In the genomic region with DNA sequence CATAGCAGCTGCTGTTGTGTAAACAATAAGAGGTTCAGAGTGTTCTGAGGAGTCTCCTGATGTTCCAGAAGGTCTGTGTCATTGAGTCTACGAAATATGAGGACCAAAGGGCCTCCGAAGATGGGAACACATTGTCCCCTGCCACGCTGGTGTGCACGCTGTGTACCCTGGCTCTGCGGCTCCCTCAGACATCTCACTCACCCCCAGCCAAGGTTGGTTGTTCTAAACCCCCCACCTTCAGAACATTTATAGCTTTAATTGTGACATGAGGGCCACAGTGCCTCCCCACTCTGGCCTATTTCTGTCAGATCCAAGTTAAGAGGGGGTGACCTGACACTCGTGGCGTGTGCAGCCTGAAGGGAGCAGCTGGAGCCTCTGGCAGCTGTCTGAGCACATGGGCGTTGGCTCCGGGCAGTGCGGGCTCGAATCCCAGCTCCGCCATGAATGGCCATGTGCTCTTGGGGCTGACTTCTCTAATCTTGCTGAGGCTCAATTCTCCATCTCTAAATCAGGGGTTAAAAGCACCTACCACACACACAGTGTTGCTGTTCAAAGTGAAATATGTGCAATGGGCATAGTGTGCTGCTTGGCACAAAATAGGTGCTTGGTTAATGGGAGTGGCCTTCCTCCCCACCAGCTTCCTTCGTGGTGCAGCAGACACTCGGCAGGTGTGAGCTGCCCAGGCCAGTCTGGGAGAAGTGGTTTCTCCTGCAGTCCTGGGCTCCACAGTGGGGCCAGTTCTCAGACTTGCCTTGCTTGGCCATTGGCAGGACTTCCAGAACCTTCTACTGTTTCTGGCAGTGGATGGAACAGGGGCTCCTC, we compare ENCODE assay signal across 1 cellular context.
TF ChIP-seq lines count a peak whose summit lies in the region.

No MANE protein-coding gene starts in this region.

TF ChIP-seq in K562, 482 proteins besides CTCF, POLR2A, EP300 and RAD21 (continued from another document):
- TF ChIP-seq, protein P1, sequence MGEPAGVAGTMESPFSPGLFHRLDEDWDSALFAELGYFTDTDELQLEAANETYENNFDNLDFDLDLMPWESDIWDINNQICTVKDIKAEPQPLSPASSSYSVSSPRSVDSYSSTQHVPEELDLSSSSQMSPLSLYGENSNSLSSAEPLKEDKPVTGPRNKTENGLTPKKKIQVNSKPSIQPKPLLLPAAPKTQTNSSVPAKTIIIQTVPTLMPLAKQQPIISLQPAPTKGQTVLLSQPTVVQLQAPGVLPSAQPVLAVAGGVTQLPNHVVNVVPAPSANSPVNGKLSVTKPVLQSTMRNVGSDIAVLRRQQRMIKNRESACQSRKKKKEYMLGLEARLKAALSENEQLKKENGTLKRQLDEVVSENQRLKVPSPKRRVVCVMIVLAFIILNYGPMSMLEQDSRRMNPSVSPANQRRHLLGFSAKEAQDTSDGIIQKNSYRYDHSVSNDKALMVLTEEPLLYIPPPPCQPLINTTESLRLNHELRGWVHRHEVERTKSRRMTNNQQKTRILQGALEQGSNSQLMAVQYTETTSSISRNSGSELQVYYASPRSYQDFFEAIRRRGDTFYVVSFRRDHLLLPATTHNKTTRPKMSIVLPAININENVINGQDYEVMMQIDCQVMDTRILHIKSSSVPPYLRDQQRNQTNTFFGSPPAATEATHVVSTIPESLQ (CRISPR knock-in tag; IDR thresholded peaks at IDR 0.05) = no peak
- TF ChIP-seq HNRNPLL (IDR thresholded peaks at IDR 0.05; ENCODE audit: low read depth, low read length, poor library complexity, severe bottlenecking) = no peak
